Comparison of ENCODE assay signal across 19 cellular contexts in genomic region chr5:52743529-52743928, GRCh38. TPM values are rescaled to one million over a fixed set of nuclear protein-coding genes. Genes with fewer than 3 reads are reported as not detected.
A peak's percentile ranks its signal among the peaks of the same experiment; 100 is the strongest.
DNase-seq lines count a peak whose midpoint lies in the region; ATAC-seq and TF ChIP-seq lines count a peak whose summit lies in the region.
"Had no signal": no experiment of that assay in that cellular context is flagged by ENCODE, and none has a peak within 500 bp of the region (broad histone marks: within the 10 kb centered on the region; RNA-seq: fewer than 3 reads in every experiment).

No MANE protein-coding gene starts in this region.

- H3K4me3 ChIP-seq in CD4-positive, CD25-positive, alpha-beta regulatory T cell (ENCODE audit: low read depth, low read length) = no peak overlapping the region
- H3K4me3 ChIP-seq in DND-41 (ENCODE audit: low read depth in 1 of 2, low read length in 2 of 2) (no peak overlapping the region), gastroesophageal sphincter (no peak overlapping the region)
- H3K4me3 ChIP-seq: HAP-1, right atrium auricular region, uterus had no signal

- no peak overlapping the region for H3K27ac ChIP-seq in CD4-positive, CD25-positive, alpha-beta regulatory T cell (ENCODE audit: insufficient read depth, low read length, poor library complexity, severe bottlenecking)
- H3K27ac ChIP-seq in DND-41 (ENCODE audit: low read length) (peak overlapping the region; percentile 28), gastroesophageal sphincter (no peak overlapping the region)
- H3K27ac ChIP-seq: right atrium auricular region had no signal

- H3K27ac Mint-ChIP-seq in CD4-positive, CD25-positive, alpha-beta regulatory T cell = peak overlapping the region; percentile 22 to 94 (median 79)
- H3K27ac Mint-ChIP-seq in activated naive CD8-positive, alpha-beta T cell treated with anti-CD3 and anti-CD28 coated beads for 36 hours = peak overlapping the region; percentile 77
- H3K27ac Mint-ChIP-seq in nephron = peak overlapping the region; percentile 28 to 68 (median 51)
- H3K27ac Mint-ChIP-seq: brain, WTC11 had no signal

- H3K9ac ChIP-seq in DND-41 (ENCODE audit: low read depth, low read length) = no peak overlapping the region

- peaks cover 0 to 2% (median 0%) of the 10 kb centered on the region in 7 donors for H3K9me3 Mint-ChIP-seq in CD4-positive, CD25-positive, alpha-beta regulatory T cell
- peaks cover 6% of the 10 kb centered on the region for H3K9me3 Mint-ChIP-seq in activated naive CD8-positive, alpha-beta T cell treated with anti-CD3 and anti-CD28 coated beads for 36 hours
- H3K9me3 Mint-ChIP-seq in nephron = no peaks in the 10 kb centered on the region
- H3K9me3 Mint-ChIP-seq: WTC11 had no signal

- H3K79me2 ChIP-seq in DND-41 (ENCODE audit: insufficient read depth, low read length) = no peaks in the 10 kb centered on the region

- no peak overlapping the region for H3K4me2 ChIP-seq in DND-41 (ENCODE audit: insufficient read depth, low read length)

- 54 to 66% methylated on average over 3 of the region's 3 CpGs for WGBS in gastroesophageal sphincter (ENCODE audit: low coverage in 1 of 2), 2 donors

- H3K9me3 ChIP-seq in CD4-positive, CD25-positive, alpha-beta regulatory T cell (ENCODE audit: control insufficient read depth in 2 of 2, low read length in 2 of 2) = no peaks in the 10 kb centered on the region
- no peaks in the 10 kb centered on the region for H3K9me3 ChIP-seq in DND-41 (ENCODE audit: insufficient read depth, low read length, severe bottlenecking)
- no peaks in the 10 kb centered on the region for H3K9me3 ChIP-seq in gastroesophageal sphincter
- H3K9me3 ChIP-seq: HAP-1, right atrium auricular region, uterus had no signal

- H3K36me3 Mint-ChIP-seq in CD4-positive, CD25-positive, alpha-beta regulatory T cell = no peaks in the 10 kb centered on the region
- peaks cover 5% of the 10 kb centered on the region for H3K36me3 Mint-ChIP-seq in activated naive CD8-positive, alpha-beta T cell treated with anti-CD3 and anti-CD28 coated beads for 36 hours
- H3K36me3 Mint-ChIP-seq in nephron (ENCODE audit: low read depth) = no peaks in the 10 kb centered on the region
- H3K36me3 Mint-ChIP-seq: brain, WTC11 had no signal

- no peak for DNase-seq in CD4-positive, CD25-positive, alpha-beta regulatory T cell
- no peak for DNase-seq in DND-41
- no peak for DNase-seq in activated naive CD8-positive, alpha-beta T cell treated with anti-CD3 and anti-CD28 coated beads for 36 hours
- DNase-seq in NCI-H510A (lab: John Stamatoyannopoulos, UW) = no peak
- no peak for DNase-seq in SKM-1 (lab: John Stamatoyannopoulos, UW; ENCODE audit: unreplicated experiment)
- DNase-seq: C1 segment of cervical spinal cord; effector CD8-positive, alpha-beta T cell; NCI-H774; SW 1271; uterus had no signal

- H4K20me1 ChIP-seq in DND-41 (ENCODE audit: insufficient read depth, low read length) = no peaks in the 10 kb centered on the region

- H3K27me3 ChIP-seq in CD4-positive, CD25-positive, alpha-beta regulatory T cell (ENCODE audit: control insufficient read depth, insufficient read depth, low read length) = no peaks in the 10 kb centered on the region
- H3K27me3 ChIP-seq in DND-41 (ENCODE audit: insufficient read depth, low read length, poor library complexity) (no peaks in the 10 kb centered on the region), gastroesophageal sphincter (no peaks in the 10 kb centered on the region)
- H3K27me3 ChIP-seq: right atrium auricular region, uterus had no signal

- no peaks in the 10 kb centered on the region for H3K36me3 ChIP-seq in CD4-positive, CD25-positive, alpha-beta regulatory T cell (ENCODE audit: control insufficient read depth, insufficient read depth, low read length)
- H3K36me3 ChIP-seq in DND-41 (ENCODE audit: insufficient read depth, low read length) = no peaks in the 10 kb centered on the region
- H3K36me3 ChIP-seq in gastroesophageal sphincter = no peaks in the 10 kb centered on the region
- H3K36me3 ChIP-seq: HAP-1, right atrium auricular region, uterus had no signal

- H3K4me1 ChIP-seq in CD4-positive, CD25-positive, alpha-beta regulatory T cell (ENCODE audit: control insufficient read depth, insufficient read depth, low read length, poor library complexity, severe bottlenecking) = no peaks in the 10 kb centered on the region
- H3K4me1 ChIP-seq in DND-41 (ENCODE audit: insufficient read depth, low read length) (peaks cover 48% of the 10 kb centered on the region), gastroesophageal sphincter (peaks cover 8 to 14% (median 14%) of the 10 kb centered on the region in 3 donors)
- H3K4me1 ChIP-seq: HAP-1, uterus had no signal

- TF ChIP-seq CTCF in DND-41 (IDR thresholded peaks at IDR 0.05; ENCODE audit: borderline replicate concordance, extremely low read depth, low read length, poor library complexity, severe bottlenecking) (no peak), nephron (IDR thresholded peaks at IDR 0.05; ENCODE audit: unreplicated experiment in 3 of 3) (no peak), gastroesophageal sphincter (IDR thresholded peaks at IDR 0.05) (no peak)

- TF ChIP-seq EP300 in gastroesophageal sphincter (IDR thresholded peaks at IDR 0.05) = no peak

- peaks cover 0 to 18% (median 6%) of the 10 kb centered on the region in 4 donors for H3K4me1 Mint-ChIP-seq in CD4-positive, CD25-positive, alpha-beta regulatory T cell
- peaks cover 59% of the 10 kb centered on the region for H3K4me1 Mint-ChIP-seq in activated naive CD8-positive, alpha-beta T cell treated with anti-CD3 and anti-CD28 coated beads for 36 hours
- H3K4me1 Mint-ChIP-seq in nephron = peaks cover 17% of the 10 kb centered on the region
- H3K4me1 Mint-ChIP-seq: brain, neural crest cell, WTC11 had no signal

- H2AFZ ChIP-seq in DND-41 (ENCODE audit: low read depth, low read length) = peak overlapping the region; percentile 52; the same call in 1 of the 2 replicates

- TF ChIP-seq POLR2A in gastroesophageal sphincter (IDR thresholded peaks at IDR 0.05) = no peak

- no peak for ATAC-seq in CD4-positive, CD25-positive, alpha-beta regulatory T cell (ENCODE audit: low read depth in 2 of 2)
- ATAC-seq in DND-41 (ENCODE audit: insufficient read depth, low read depth) = no peak
- no peak for ATAC-seq in gastroesophageal sphincter
- ATAC-seq: HepG2, Panc1, WTC11 had no signal

- H3K4me3 Mint-ChIP-seq in CD4-positive, CD25-positive, alpha-beta regulatory T cell = no peak overlapping the region
- H3K4me3 Mint-ChIP-seq in activated naive CD8-positive, alpha-beta T cell treated with anti-CD3 and anti-CD28 coated beads for 36 hours = peak overlapping the region; percentile 27
- no peak overlapping the region for H3K4me3 Mint-ChIP-seq in nephron
- H3K4me3 Mint-ChIP-seq: brain, neural crest cell, WTC11 had no signal

- H3K27me3 Mint-ChIP-seq in CD4-positive, CD25-positive, alpha-beta regulatory T cell = peaks cover 5% of the 10 kb centered on the region
- no peaks in the 10 kb centered on the region for H3K27me3 Mint-ChIP-seq in activated naive CD8-positive, alpha-beta T cell treated with anti-CD3 and anti-CD28 coated beads for 36 hours
- no peaks in the 10 kb centered on the region for H3K27me3 Mint-ChIP-seq in nephron (ENCODE audit: low read depth)

RNA-seq across cellular contexts. Expression of gene ITGA1, which starts 44.2 kb away (rescaled TPM):
- total RNA-seq in CD4-positive, CD25-positive, alpha-beta regulatory T cell = 0.37 TPM
- not detected for polyA plus RNA-seq in CD4-positive, CD25-positive, alpha-beta regulatory T cell
- 1 to 10 TPM; 6.9 to 9.9 TPM for total RNA-seq in activated naive CD8-positive, alpha-beta T cell treated with anti-CD3 and anti-CD28 coated beads for 36 hours
- 100 to 1,000 TPM; 219 to 326 (median 240) TPM for total RNA-seq in gastroesophageal sphincter

RNA-seq across cellular contexts. Expression of gene PELO, which starts 44.2 kb away (rescaled TPM):
- total RNA-seq in CD4-positive, CD25-positive, alpha-beta regulatory T cell = 3.9 TPM
- 1 to 10 TPM; 3.8 to 6.1 (median 4.7) TPM for polyA plus RNA-seq in CD4-positive, CD25-positive, alpha-beta regulatory T cell
- 10 to 100 TPM; 24.8 TPM for total RNA-seq in activated naive CD8-positive, alpha-beta T cell treated with anti-CD3 and anti-CD28 coated beads for 36 hours
- 10 to 100 TPM; 49.4 to 78.0 (median 59.0) TPM for total RNA-seq in gastroesophageal sphincter

Comparison
In these comparisons a context has a peak if more than half of its experiments do, and no peak if none do; other contexts are left out.
1. RNA of gene ITGA1, which starts 44.2 kb away (total RNA-seq): 219 to 326 TPM in gastroesophageal sphincter; 6.9 to 9.9 TPM in activated naive CD8-positive, alpha-beta T cell treated with anti-CD3 and anti-CD28 coated beads for 36 hours and 0.37 TPM in CD4-positive, CD25-positive, alpha-beta regulatory T cell (single experiment); every median in the first group is over 10 times any median in the second.
2. Peak in every context shown above with its lines, with median percentiles within 50 percentile points of each other: H3K27ac Mint-ChIP-seq.